2 cellular contexts compared by ENCODE assay signal in the genomic region with DNA sequence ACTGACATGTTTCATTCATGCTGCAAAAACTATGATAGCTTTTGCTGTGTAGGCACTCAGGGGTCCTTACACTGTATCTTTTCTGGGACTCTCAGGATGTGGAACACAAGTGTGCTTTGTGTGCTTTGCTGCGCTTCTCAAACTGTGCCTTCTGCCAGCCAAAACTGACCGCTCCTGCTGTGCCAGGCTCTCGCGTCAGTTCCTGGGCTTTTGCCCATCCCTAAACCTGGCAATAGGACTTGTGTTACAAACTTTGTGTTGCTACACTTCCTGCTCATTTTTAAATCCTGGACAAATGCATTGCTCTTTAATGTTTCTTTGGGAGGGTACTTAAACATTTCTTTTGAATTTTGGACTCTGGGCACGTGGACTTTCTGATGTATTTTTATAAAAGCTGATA.
TF ChIP-seq lines count a peak whose summit lies in the region.

No MANE protein-coding gene starts in this region.

TF ChIP-seq in liver, 16 proteins besides CTCF, POLR2A, EP300 and RAD21 (continued from another document):
- TF ChIP-seq SP1 (IDR thresholded peaks at IDR 0.05): peak; percentile 36
- TF ChIP-seq GABPA (IDR thresholded peaks at IDR 0.05 in 1 of 2, conservative IDR thresholded peaks at IDR 0.05 in 1 of 2): peak in 1 of 2 donors; percentile 74
- TF ChIP-seq, protein P1, sequence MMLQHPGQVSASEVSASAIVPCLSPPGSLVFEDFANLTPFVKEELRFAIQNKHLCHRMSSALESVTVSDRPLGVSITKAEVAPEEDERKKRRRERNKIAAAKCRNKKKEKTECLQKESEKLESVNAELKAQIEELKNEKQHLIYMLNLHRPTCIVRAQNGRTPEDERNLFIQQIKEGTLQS (IDR thresholded peaks at IDR 0.05): no peak
- peak; percentile 39 for TF ChIP-seq FOXA2 (IDR thresholded peaks at IDR 0.05)
- peak in 1 of 2 donors; percentile 26 for TF ChIP-seq RXRA (IDR thresholded peaks at IDR 0.05)
- no peak for TF ChIP-seq TAF1 (conservative IDR thresholded peaks at IDR 0.05)
- TF ChIP-seq HNF4A (conservative IDR thresholded peaks at IDR 0.05): peak; percentile 33 to 47
- peak; percentile 58 for TF ChIP-seq ZBTB33 (IDR thresholded peaks at IDR 0.05)
- TF ChIP-seq YY1 (IDR thresholded peaks at IDR 0.05): peak; percentile 51
- no peak for TF ChIP-seq JUND (IDR thresholded peaks at IDR 0.05)
- TF ChIP-seq, protein P2, sequence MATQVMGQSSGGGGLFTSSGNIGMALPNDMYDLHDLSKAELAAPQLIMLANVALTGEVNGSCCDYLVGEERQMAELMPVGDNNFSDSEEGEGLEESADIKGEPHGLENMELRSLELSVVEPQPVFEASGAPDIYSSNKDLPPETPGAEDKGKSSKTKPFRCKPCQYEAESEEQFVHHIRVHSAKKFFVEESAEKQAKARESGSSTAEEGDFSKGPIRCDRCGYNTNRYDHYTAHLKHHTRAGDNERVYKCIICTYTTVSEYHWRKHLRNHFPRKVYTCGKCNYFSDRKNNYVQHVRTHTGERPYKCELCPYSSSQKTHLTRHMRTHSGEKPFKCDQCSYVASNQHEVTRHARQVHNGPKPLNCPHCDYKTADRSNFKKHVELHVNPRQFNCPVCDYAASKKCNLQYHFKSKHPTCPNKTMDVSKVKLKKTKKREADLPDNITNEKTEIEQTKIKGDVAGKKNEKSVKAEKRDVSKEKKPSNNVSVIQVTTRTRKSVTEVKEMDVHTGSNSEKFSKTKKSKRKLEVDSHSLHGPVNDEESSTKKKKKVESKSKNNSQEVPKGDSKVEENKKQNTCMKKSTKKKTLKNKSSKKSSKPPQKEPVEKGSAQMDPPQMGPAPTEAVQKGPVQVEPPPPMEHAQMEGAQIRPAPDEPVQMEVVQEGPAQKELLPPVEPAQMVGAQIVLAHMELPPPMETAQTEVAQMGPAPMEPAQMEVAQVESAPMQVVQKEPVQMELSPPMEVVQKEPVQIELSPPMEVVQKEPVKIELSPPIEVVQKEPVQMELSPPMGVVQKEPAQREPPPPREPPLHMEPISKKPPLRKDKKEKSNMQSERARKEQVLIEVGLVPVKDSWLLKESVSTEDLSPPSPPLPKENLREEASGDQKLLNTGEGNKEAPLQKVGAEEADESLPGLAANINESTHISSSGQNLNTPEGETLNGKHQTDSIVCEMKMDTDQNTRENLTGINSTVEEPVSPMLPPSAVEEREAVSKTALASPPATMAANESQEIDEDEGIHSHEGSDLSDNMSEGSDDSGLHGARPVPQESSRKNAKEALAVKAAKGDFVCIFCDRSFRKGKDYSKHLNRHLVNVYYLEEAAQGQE (IDR thresholded peaks at IDR 0.05): peak; percentile 35
- peak; percentile 31 for TF ChIP-seq FOXA1 (IDR thresholded peaks at IDR 0.05)
- no peak for TF ChIP-seq EGR1 (IDR thresholded peaks at IDR 0.05; ENCODE audit: low read depth in 2 of 2)
- TF ChIP-seq NR2F2 (IDR thresholded peaks at IDR 0.05): no peak
TF ChIP-seq in liver: peak in this region for 10.

TF ChIP-seq in HepG2, 621 proteins besides CTCF, POLR2A, EP300 and RAD21 (continued from another document):
- TF ChIP-seq MTF1 (CRISPR knock-in tag; IDR thresholded peaks at IDR 0.05): no peak
- TF ChIP-seq ZSCAN30 (CRISPR knock-in tag; IDR thresholded peaks at IDR 0.05): no peak
- no peak for TF ChIP-seq KDM4B (CRISPR knock-in tag; IDR thresholded peaks at IDR 0.05)
- TF ChIP-seq TOPORS (CRISPR knock-in tag; IDR thresholded peaks at IDR 0.05): no peak
